In the genomic region with DNA sequence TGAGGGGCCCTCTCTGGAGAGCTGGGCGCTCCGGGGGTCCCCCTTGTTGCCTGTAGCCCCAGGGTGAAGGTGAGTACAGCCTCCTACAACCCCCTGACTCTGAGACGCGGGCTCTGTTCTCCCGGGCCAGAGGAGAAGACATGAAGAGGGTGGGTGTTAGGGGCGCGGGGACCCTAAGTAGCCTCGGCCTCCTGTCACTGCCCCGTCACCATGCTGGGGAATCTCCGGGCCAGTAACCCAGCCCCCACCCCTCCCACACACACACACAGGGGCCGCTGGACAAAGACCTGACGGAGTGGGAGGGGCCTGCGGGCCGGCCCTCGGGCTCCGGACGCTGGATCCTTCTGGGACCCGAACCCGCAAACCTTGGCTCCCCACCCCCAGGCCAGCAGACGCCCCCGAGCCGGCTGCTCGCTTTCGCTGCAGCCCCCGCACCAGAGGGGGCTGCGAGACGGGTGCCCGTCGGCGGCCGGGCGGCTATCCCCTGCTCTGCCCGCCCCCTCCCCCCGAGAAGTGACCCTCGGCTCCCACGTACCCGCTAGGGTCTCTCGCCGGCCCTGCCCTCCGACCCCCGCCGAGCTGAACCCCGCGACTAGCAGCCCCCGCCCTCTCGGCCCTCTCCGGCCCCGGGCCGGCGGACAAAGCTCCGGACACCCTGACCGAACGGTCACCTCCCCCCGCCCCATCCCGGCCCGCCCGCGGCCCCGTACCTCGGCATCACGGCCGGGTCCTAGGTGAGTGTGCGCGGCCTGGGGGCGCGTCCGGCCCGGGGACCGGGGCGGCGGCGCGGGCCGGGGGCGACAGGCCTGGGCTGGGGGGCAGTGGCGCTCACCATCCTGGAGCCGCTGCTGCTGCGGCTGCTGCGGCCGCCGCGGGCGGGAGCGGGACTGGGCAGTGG, we compare ENCODE assay signal across 8 cellular contexts. TPM values are rescaled to one million over a fixed set of nuclear protein-coding genes. Genes with fewer than 3 reads are reported as not detected.
DNase-seq lines count a peak whose midpoint lies in the region; ATAC-seq and FAIRE-seq lines count a peak whose summit lies in the region.

Gene FIGNL2, minus strand, starts transcription at position 889 of the 898 bp plus-strand sequence. CDS start 26,305 bp downstream, outside the sequence.

- no peaks in the 10 kb centered on the region for H3K36me3 Mint-ChIP-seq in activated T-cell treated with anti-CD3 and anti-CD28 coated beads, Interleukin-2, amount 50 U/mL, for 4 hours (ENCODE audit: insufficient read depth)

- no peak for DNase-seq in activated T-cell treated with anti-CD3 and anti-CD28 coated beads, Interleukin-2, amount 50 U/mL, for 4 hours
- DNase-seq in activated T-cell treated with anti-CD3 and anti-CD28 coated beads for 4 hours: no peak
- no peak for DNase-seq in effector memory CD4-positive, alpha-beta T cell
- DNase-seq in urothelium cell line (ENCODE audit: low spot score): peak; percentile 40
- no peak for DNase-seq in activated CD8-positive, alpha-beta memory T cell treated with anti-CD3 and anti-CD28 coated beads, Interleukin-2, amount 50 U/mL, for 4 hours
- no peak for DNase-seq in SIG-M5 (lab: John Stamatoyannopoulos, UW)

- peaks cover 15% of the 10 kb centered on the region for H3K4me1 Mint-ChIP-seq in activated T-cell treated with anti-CD3 and anti-CD28 coated beads, Interleukin-2, amount 50 U/mL, for 4 hours (ENCODE audit: low read depth)

- H3K4me3 Mint-ChIP-seq in activated T-cell treated with anti-CD3 and anti-CD28 coated beads, Interleukin-2, amount 50 U/mL, for 4 hours: peak within 1 kb of the TSS; percentile 45

- no peak for FAIRE-seq in urothelium cell line (lab: Jason Lieb, UNC)

- H3K27me3 Mint-ChIP-seq in activated T-cell treated with anti-CD3 and anti-CD28 coated beads, Interleukin-2, amount 50 U/mL, for 4 hours (ENCODE audit: low read depth): peaks cover 51% of the 10 kb centered on the region

- H3K4me1 ChIP-seq in effector memory CD4-positive, alpha-beta T cell (ENCODE audit: control insufficient read depth, insufficient read depth, low read length, poor library complexity, severe bottlenecking): peaks cover 28% of the 10 kb centered on the region
- H3K4me1 ChIP-seq in muscle layer of colon (ENCODE audit: insufficient read depth, low read length): peaks cover 14% of the 10 kb centered on the region

- ATAC-seq in activated T-cell treated with anti-CD3 and anti-CD28 coated beads, Interleukin-2, amount 50 U/mL, for 4 hours: no peak
- ATAC-seq in GM18909 (IDR thresholded peaks at IDR 0.05; ENCODE audit: poor library complexity, unreplicated experiment): no peak

- no peak within 1 kb of the TSS for H3K27ac ChIP-seq in effector memory CD4-positive, alpha-beta T cell (ENCODE audit: insufficient read depth, low read length, poor library complexity, severe bottlenecking)
- no peak within 1 kb of the TSS for H3K27ac ChIP-seq in muscle layer of colon (ENCODE audit: low read depth, low read length)

- no peak within 1 kb of the TSS for H3K9ac ChIP-seq in muscle layer of colon (ENCODE audit: low read length)

- peaks cover 38% of the 10 kb centered on the region for H3K27me3 ChIP-seq in effector memory CD4-positive, alpha-beta T cell (replicated peaks; ENCODE audit: control insufficient read depth, insufficient read depth, low read length, poor library complexity, severe bottlenecking)
- H3K27me3 ChIP-seq in muscle layer of colon (ENCODE audit: control insufficient read depth in 1 of 2, insufficient read depth in 2 of 2, low read length in 2 of 2): peaks cover 36 to 56% of the 10 kb centered on the region in 2 donors

- no peaks in the 10 kb centered on the region for H3K36me3 ChIP-seq in effector memory CD4-positive, alpha-beta T cell (ENCODE audit: control insufficient read depth, insufficient read depth, low read length)
- H3K36me3 ChIP-seq in muscle layer of colon (ENCODE audit: insufficient read depth, low read length): no peaks in the 10 kb centered on the region

- peak within 1 kb of the TSS; percentile 53 for H3K4me3 ChIP-seq in effector memory CD4-positive, alpha-beta T cell (ENCODE audit: insufficient read depth, low read depth, low read length, poor library complexity, severe bottlenecking)
- peak within 1 kb of the TSS; percentile 42 to 49 for H3K4me3 ChIP-seq in muscle layer of colon (ENCODE audit: low read depth in 1 of 2, low read length in 2 of 2)

- H3K9me3 Mint-ChIP-seq in activated T-cell treated with anti-CD3 and anti-CD28 coated beads, Interleukin-2, amount 50 U/mL, for 4 hours: no peaks in the 10 kb centered on the region

- H3K9me3 ChIP-seq in effector memory CD4-positive, alpha-beta T cell (ENCODE audit: control insufficient read depth, low read length): no peaks in the 10 kb centered on the region
- no peaks in the 10 kb centered on the region for H3K9me3 ChIP-seq in muscle layer of colon (ENCODE audit: low read length)

RNA-seq across cellular contexts. Expression of gene FIGNL2, which starts in this region (rescaled TPM):
- total RNA-seq in activated T-cell treated with anti-CD3 and anti-CD28 coated beads, Interleukin-2, amount 50 U/mL, for 4 hours: under 1 TPM; 0.54 to 0.69 (median 0.58) TPM
